Comparison of ENCODE assay signal across 21 cellular contexts in the genomic region with DNA sequence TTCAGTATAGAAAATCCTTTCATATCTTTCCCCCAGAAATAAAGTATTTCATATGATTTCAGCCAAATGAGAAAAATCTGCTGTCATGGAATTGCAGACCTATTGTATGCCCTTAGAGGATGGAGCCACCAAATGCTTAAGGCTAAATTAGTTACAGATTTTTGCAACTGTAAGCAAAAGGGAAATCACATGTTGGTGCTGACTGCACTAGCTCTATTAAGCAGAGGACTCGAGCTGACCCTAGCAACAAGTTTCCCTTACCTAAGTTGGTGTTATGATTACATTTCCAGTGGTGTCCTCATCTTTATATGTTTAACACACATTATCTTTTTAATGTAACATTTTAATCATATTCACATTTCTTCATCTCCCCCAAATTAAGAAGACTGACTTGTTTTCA. TPM values are rescaled to one million over a fixed set of nuclear protein-coding genes. Genes with fewer than 3 reads are reported as not detected.
DNase-seq lines count a peak whose midpoint lies in the region; ATAC-seq and FAIRE-seq lines count a peak whose summit lies in the region.
"Had no signal": no experiment of that assay in that cellular context is flagged by ENCODE, and none has a peak within 500 bp of the region (broad histone marks: within the 10 kb centered on the region; RNA-seq: fewer than 3 reads in every experiment).

No MANE protein-coding gene starts in this region.

- intact Hi-C loops in sciatic nerve (cut with DNase I): no loop called here

- peak; percentile 85 for FAIRE-seq in islet of Langerhans (lab: Jason Lieb, UNC)
- FAIRE-seq: G401.6, GM12892, HTR-8/SVneo had no signal

- ATAC-seq in sciatic nerve: peak; percentile 49

- DNase-seq in RPMI8226 (peak; percentile 12), dedifferentiated amniotic fluid mesenchymal stem cell (ENCODE audit: extremely low spot score) (peak; percentile 39), sciatic nerve (ENCODE audit: low spot score) (no peak)
- no peak for DNase-seq in activated CD4-positive, alpha-beta T cell treated with anti-CD3 and anti-CD28 coated beads, Interleukin-2, amount 50 U/mL, for 48 hours
- DNase-seq in activated CD4-positive, alpha-beta T cell treated with anti-CD3 and anti-CD28 coated beads for 1 hour: no peak
- no peak for DNase-seq in stimulated activated CD4-positive, alpha-beta T cell treated with anti-CD3 and anti-CD28 coated beads, Interleukin-2, amount 100 ng/mL, for 24 hours
- DNase-seq: ACHN; Calu3; CD8-positive, alpha-beta memory T cell; DMS153; GOT3; HCEC 1CT; MV-4-11; NCI-H1105 treated with DMSO at 0.1 percent for 48 hours; NCI-H446; NCI-H526; SHP77 had no signal

RNA-seq across cellular contexts. Expression of gene DOCK11, which starts 58.3 kb away (rescaled TPM):
- total RNA-seq in sciatic nerve: 39.5 TPM

Comparison
In these comparisons a context has a peak if more than half of its experiments do, and no peak if none do; other contexts are left out.
1. DNase-seq: peak in RPMI8226 (single experiment) and dedifferentiated amniotic fluid mesenchymal stem cell (single experiment); none in sciatic nerve (single experiment), activated CD4-positive, alpha-beta T cell treated with anti-CD3 and anti-CD28 coated beads, Interleukin-2, amount 50 U/mL, for 48 hours (0 of 2), activated CD4-positive, alpha-beta T cell treated with anti-CD3 and anti-CD28 coated beads for 1 hour (single experiment) and stimulated activated CD4-positive, alpha-beta T cell treated with anti-CD3 and anti-CD28 coated beads, Interleukin-2, amount 100 ng/mL, for 24 hours (0 of 2).